Comparison of ENCODE assay signal across 9 cellular contexts in genomic region chr1:47569681-47570470, GRCh38.
DNase-seq lines count a peak whose midpoint lies in the region; ATAC-seq, FAIRE-seq and TF ChIP-seq lines count a peak whose summit lies in the region.
"Had no signal": no experiment of that assay in that cellular context is flagged by ENCODE, and none has a peak within 500 bp of the region (broad histone marks: within the 10 kb centered on the region; RNA-seq: fewer than 3 reads in every experiment).

No MANE protein-coding gene starts in this region.

- 34 to 44% (median 43%) methylated on average over 9 of the region's 9 CpGs for WGBS in psoas muscle, 3 donors

- no peaks in the 10 kb centered on the region for H3K9me3 ChIP-seq in psoas muscle
- no peaks in the 10 kb centered on the region for H3K9me3 ChIP-seq in effector memory CD4-positive, alpha-beta T cell (ENCODE audit: control insufficient read depth, low read length)

- intact Hi-C loops in psoas muscle (cut with DNase I), result no loop called here

- no peaks in the 10 kb centered on the region for H3K36me3 ChIP-seq in psoas muscle (ENCODE audit: insufficient read depth in 1 of 2, low read depth in 1 of 2)
- no peaks in the 10 kb centered on the region for H3K36me3 ChIP-seq in effector memory CD4-positive, alpha-beta T cell (ENCODE audit: control insufficient read depth, insufficient read depth, low read length)

- TF ChIP-seq CTCF in fibroblast of pulmonary artery (IDR thresholded peaks at IDR 0.05; ENCODE audit: low read length, missing control alignments) (peak; percentile 50), psoas muscle (IDR thresholded peaks at IDR 0.05) (no peak)

- no peak overlapping the region for H3K4me3 ChIP-seq in fibroblast of pulmonary artery (replicated peaks; ENCODE audit: low read depth, low read length)
- no peak overlapping the region for H3K4me3 ChIP-seq in psoas muscle
- H3K4me3 ChIP-seq in effector memory CD4-positive, alpha-beta T cell (ENCODE audit: insufficient read depth, low read depth, low read length, poor library complexity, severe bottlenecking), result no peak overlapping the region
- H3K4me3 ChIP-seq: skin epidermis had no signal

- H3K27me3 ChIP-seq in psoas muscle (ENCODE audit: insufficient read depth in 3 of 3, low read length in 2 of 3), result peaks cover 0 to 27% (median 3%) of the 10 kb centered on the region in 3 donors
- no peaks in the 10 kb centered on the region for H3K27me3 ChIP-seq in effector memory CD4-positive, alpha-beta T cell (replicated peaks; ENCODE audit: control insufficient read depth, insufficient read depth, low read length, poor library complexity, severe bottlenecking)

- DNase-seq in ELR (ENCODE audit: low read depth), result peak; percentile 97
- peak; percentile 90 for DNase-seq in RCC 7860 (ENCODE audit: low spot score)
- DNase-seq in fibroblast of pulmonary artery (ENCODE audit: low read depth), result peak; percentile 85
- DNase-seq in psoas muscle, result peak in 1 of 2 donors; percentile 38
- no peak for DNase-seq in effector memory CD4-positive, alpha-beta T cell
- no peak for DNase-seq in NCI-H82 (lab: John Stamatoyannopoulos, UW)

- FAIRE-seq in RCC 7860 (lab: Jason Lieb, UNC), result peak; percentile 91

- H3K27ac ChIP-seq in psoas muscle, result no peak overlapping the region
- H3K27ac ChIP-seq in effector memory CD4-positive, alpha-beta T cell (ENCODE audit: insufficient read depth, low read length, poor library complexity, severe bottlenecking), result no peak overlapping the region

- ATAC-seq in psoas muscle, result peak; percentile 57 to 91 (median 88)
- ATAC-seq in GM21360 (IDR thresholded peaks at IDR 0.05; ENCODE audit: unreplicated experiment), result no peak
- ATAC-seq in HG03521 (IDR thresholded peaks at IDR 0.05; ENCODE audit: unreplicated experiment), result no peak

- H3K4me1 ChIP-seq in psoas muscle, result no peaks in the 10 kb centered on the region
- H3K4me1 ChIP-seq in effector memory CD4-positive, alpha-beta T cell (ENCODE audit: control insufficient read depth, insufficient read depth, low read length, poor library complexity, severe bottlenecking), result no peaks in the 10 kb centered on the region

Comparison
In these comparisons a context has a peak if more than half of its experiments do, and no peak if none do; other contexts are left out.
1. DNase-seq: peak in ELR (single experiment), RCC 7860 (single experiment) and fibroblast of pulmonary artery (single experiment); none in effector memory CD4-positive, alpha-beta T cell (0 of 3) and NCI-H82 (single experiment).
2. ATAC-seq: peak in psoas muscle (4 of 4); none in GM21360 (single experiment) and HG03521 (single experiment).